8 cellular contexts compared by ENCODE assay signal in the genomic region with DNA sequence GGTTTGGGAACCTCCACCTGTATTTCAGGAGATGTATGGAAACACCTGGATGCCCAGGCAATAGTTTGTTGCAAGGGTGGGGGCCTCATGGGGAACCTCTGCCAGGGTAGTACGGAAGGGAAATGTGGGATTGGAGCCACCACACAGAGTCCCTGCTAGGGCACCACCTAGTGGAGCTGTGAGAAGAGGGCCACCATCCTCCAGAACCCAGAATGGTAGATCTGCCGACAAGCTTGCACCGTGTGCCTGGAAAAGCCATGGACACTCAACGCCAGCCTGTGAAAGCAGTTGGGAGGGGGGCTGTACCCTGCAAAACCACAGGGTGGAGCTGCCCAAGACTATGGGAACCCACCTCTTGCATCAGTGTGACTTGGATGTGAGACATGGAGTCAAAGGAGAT.
A peak's percentile ranks its signal among the peaks of the same experiment; 100 is the strongest.
DNase-seq lines count a peak whose midpoint lies in the region; FAIRE-seq and TF ChIP-seq lines count a peak whose summit lies in the region.
"Not testable (repeated sequence)": the region's sequence is repeated elsewhere in the genome, so short reads cannot be mapped to it uniquely, and the experiment has no call there.

No MANE protein-coding gene starts in this region.

- H2AFZ ChIP-seq in Karpas-422 (ENCODE audit: low read length); keratinocyte (ENCODE audit: control insufficient read depth, low read length): not testable (repeated sequence)

- not testable (repeated sequence) for H4K20me1 ChIP-seq in Karpas-422 (ENCODE audit: insufficient read depth, low read depth, low read length); keratinocyte (ENCODE audit: control insufficient read depth, extremely low read depth, insufficient read depth, low read length)

- H3K4me3 ChIP-seq in BE2C (ENCODE audit: low read depth, low read length); Karpas-422 (ENCODE audit: low read length); NT2/D1 (ENCODE audit: insufficient read length, low read depth); WI38 (ENCODE audit: low read depth, low read length); keratinocyte (ENCODE audit: control insufficient read depth in 2 of 3, extremely low read depth in 1 of 3, insufficient read depth in 2 of 3, low read depth in 1 of 3, low read length in 3 of 3); retinal pigment epithelial cell (ENCODE audit: low read length): not testable (repeated sequence)

- dilution Hi-C loops in keratinocyte (cut with MboI; ENCODE audit: extremely low pct_ligation_motif_present, low sequenced_read_pairs): not testable (repeated sequence)

- FAIRE-seq in keratinocyte (lab: Jason Lieb, UNC): not testable (repeated sequence)

- not testable (repeated sequence) for H3K9me2 ChIP-seq in Karpas-422 (replicated peaks; ENCODE audit: insufficient read depth, low read length)

- not testable (repeated sequence) for H3K4me2 ChIP-seq in Karpas-422 (ENCODE audit: low read depth, low read length, poor library complexity, severe bottlenecking); keratinocyte (ENCODE audit: control insufficient read depth, extremely low read depth, insufficient read depth, low read depth, low read length)

- not testable (repeated sequence) for H3K27ac ChIP-seq in Karpas-422 (ENCODE audit: low read length); keratinocyte (ENCODE audit: control insufficient read depth, insufficient read depth, low read length)

- not testable (repeated sequence) for H3K4me3 Mint-ChIP-seq in endothelial cell (ENCODE audit: unreplicated experiment)

- H3K9me3 ChIP-seq in BE2C; Karpas-422 (ENCODE audit: low read length); NT2/D1 (ENCODE audit: insufficient read depth, low read length); keratinocyte (ENCODE audit: control insufficient read depth, low read depth, low read length): not testable (repeated sequence)

- not testable (repeated sequence) for H3K4me1 ChIP-seq in BE2C; Karpas-422 (ENCODE audit: low read length); NT2/D1 (ENCODE audit: insufficient read depth, insufficient read length); keratinocyte (ENCODE audit: control insufficient read depth, extremely low read depth, insufficient read depth, low read length)

- H3K79me2 ChIP-seq in Karpas-422 (ENCODE audit: low read length); keratinocyte (ENCODE audit: control insufficient read depth, insufficient read depth, low read length): not testable (repeated sequence)

- TF ChIP-seq CTCF in BE2C (IDR thresholded peaks at IDR 0.05; ENCODE audit: low read depth, low read length): peak; percentile 74
- peak; percentile 43; the same call in 1 of the 3 replicates for TF ChIP-seq CTCF in GM12872 (IDR thresholded peaks at IDR 0.05; ENCODE audit: insufficient read depth, low read depth, low read length)
- 0 out of 2 replicates have a peak, but pooled peaks have one; percentile 11 for TF ChIP-seq CTCF in WI38 (IDR thresholded peaks at IDR 0.05; ENCODE audit: low read depth, low read length)
- TF ChIP-seq CTCF in endothelial cell (IDR thresholded peaks at IDR 0.05; ENCODE audit: unreplicated experiment): not testable (repeated sequence)
- TF ChIP-seq CTCF in keratinocyte (optimal IDR thresholded peaks at IDR 0.05 in 1 of 3, IDR thresholded peaks at IDR 0.05 in 1 of 3, conservative IDR thresholded peaks at IDR 0.05 in 1 of 3; ENCODE audit: extremely low read depth in 1 of 3, insufficient read depth in 2 of 3, low read length in 3 of 3): peak in 2 of 3 experiments; percentile 48 to 51
- peak; percentile 36 for TF ChIP-seq CTCF in retinal pigment epithelial cell (conservative IDR thresholded peaks at IDR 0.05; ENCODE audit: low read depth, low read length)

- not testable (repeated sequence) for H3K27ac Mint-ChIP-seq in endothelial cell (ENCODE audit: unreplicated experiment)

- H3K9me1 ChIP-seq in keratinocyte (ENCODE audit: control insufficient read depth, extremely low read depth, insufficient read depth, low read length): not testable (repeated sequence)

- not testable (repeated sequence) for H3K9me3 Mint-ChIP-seq in endothelial cell (ENCODE audit: unreplicated experiment)

- peak; percentile 73 for DNase-seq in BE2C
- DNase-seq in Karpas-422: peak; percentile 54
- DNase-seq in NT2/D1 (ENCODE audit: low read depth, low spot score): peak; percentile 18
- DNase-seq in endothelial cell (ENCODE audit: low spot score): peak; percentile 16
- not testable (repeated sequence) for DNase-seq in keratinocyte (ENCODE audit: low read depth, low spot score); retinal pigment epithelial cell (ENCODE audit: low read depth)

- not testable (repeated sequence) for H3K27me3 ChIP-seq in BE2C; Karpas-422 (ENCODE audit: low read length); NT2/D1 (ENCODE audit: insufficient read depth, insufficient read length); keratinocyte (ENCODE audit: control insufficient read depth, extremely low read depth, insufficient read depth, low read length)

- not testable (repeated sequence) for H3K4me1 Mint-ChIP-seq in endothelial cell (ENCODE audit: unreplicated experiment)

- not testable (repeated sequence) for H3K36me3 ChIP-seq in BE2C; Karpas-422 (ENCODE audit: insufficient read depth, low read length); NT2/D1 (ENCODE audit: insufficient read depth, insufficient read length, low read length); keratinocyte (ENCODE audit: control insufficient read depth in 2 of 2, extremely low read depth in 1 of 2, insufficient read depth in 2 of 2, low read length in 2 of 2)

- H3K27me3 Mint-ChIP-seq in endothelial cell (ENCODE audit: unreplicated experiment): not testable (repeated sequence)

- not testable (repeated sequence) for H3K36me3 Mint-ChIP-seq in endothelial cell (ENCODE audit: low read depth, unreplicated experiment)

- not testable (repeated sequence) for H3K9ac ChIP-seq in Karpas-422 (ENCODE audit: low read length); NT2/D1 (ENCODE audit: insufficient read length, low read depth); keratinocyte (ENCODE audit: control insufficient read depth, extremely low read depth, insufficient read depth, low read length)
